ENCODE assay signal across 8 cellular contexts in genomic region chr12:120902846-120903381, GRCh38. TPM values are rescaled to one million over a fixed set of nuclear protein-coding genes. Genes with fewer than 3 reads are reported as not detected.
A peak's percentile ranks its signal among the peaks of the same experiment; 100 is the strongest.
DNase-seq lines count a peak whose midpoint lies in the region; ATAC-seq, FAIRE-seq and TF ChIP-seq lines count a peak whose summit lies in the region.

No MANE protein-coding gene starts in this region.

- H3K4me3 Mint-ChIP-seq in stimulated activated naive CD8-positive, alpha-beta T cell treated with anti-CD3 and anti-CD28 coated beads, Interleukin-15, Interleukin-2, amounts not matched to agents 100 ng/mL and 50 ng/mL, for 24 hours, result peak overlapping the region; percentile 99

- no peak for DNase-seq in stimulated activated naive CD8-positive, alpha-beta T cell treated with anti-CD3 and anti-CD28 coated beads, Interleukin-15, Interleukin-2, amounts not matched to agents 100 U/mL and 50 U/mL, for 24 hours
- no peak for DNase-seq in brain microvascular endothelial cell
- DNase-seq in mesendoderm, result no peak
- DNase-seq in GM13976 (ENCODE audit: low spot score), result no peak
- DNase-seq in occipital lobe (lab: John Stamatoyannopoulos, UW), result no peak
- no peak for DNase-seq in urothelium cell line (ENCODE audit: low spot score)

- H3K4me1 Mint-ChIP-seq in stimulated activated naive CD8-positive, alpha-beta T cell treated with anti-CD3 and anti-CD28 coated beads, Interleukin-15, Interleukin-2, amounts not matched to agents 100 ng/mL and 50 ng/mL, for 24 hours (ENCODE audit: low read depth), result peaks cover 29% of the 10 kb centered on the region

- in situ Hi-C loops in brain microvascular endothelial cell (cut with HindIII; ENCODE audit: low pct_ligation_motif_present, low sequenced_read_pairs) (no loop called here), GM13976 (cut with MboI; ENCODE audit: low sequenced_read_pairs, unreplicated experiment) (no loop called here)

- H4K5ac ChIP-seq in mesendoderm (ENCODE audit: low read length), result no peak overlapping the region

- no peak overlapping the region for H3K18ac ChIP-seq in mesendoderm (ENCODE audit: low read length)

- peak overlapping the region; percentile 93 for H3K27ac Mint-ChIP-seq in stimulated activated naive CD8-positive, alpha-beta T cell treated with anti-CD3 and anti-CD28 coated beads, Interleukin-15, Interleukin-2, amounts not matched to agents 100 ng/mL and 50 ng/mL, for 24 hours

- no peak overlapping the region for H3K27ac ChIP-seq in brain microvascular endothelial cell
- H3K27ac ChIP-seq in mesendoderm (ENCODE audit: low read depth, low read length), result no peak overlapping the region

- WGBS in mesendoderm (ENCODE audit: extremely low coverage, insufficient coverage, low lambda C conversion rate), result no CpG with 5 or more reads among the region's 15 CpGs

- no peaks in the 10 kb centered on the region for H3K9me3 Mint-ChIP-seq in stimulated activated naive CD8-positive, alpha-beta T cell treated with anti-CD3 and anti-CD28 coated beads, Interleukin-15, Interleukin-2, amounts not matched to agents 100 ng/mL and 50 ng/mL, for 24 hours

- TF ChIP-seq CTCF in brain microvascular endothelial cell (IDR thresholded peaks at IDR 0.05; ENCODE audit: low read depth, low read length, missing control alignments) (no peak), GM13976 (IDR thresholded peaks at IDR 0.05; ENCODE audit: borderline replicate concordance, control extremely low read depth, extremely low read depth, insufficient read depth, missing control alignments) (no peak)

- no peak overlapping the region for H3K23ac ChIP-seq in mesendoderm (ENCODE audit: low read length)

- H4K8ac ChIP-seq in mesendoderm (ENCODE audit: low read depth, low read length), result no peak overlapping the region

- peaks cover 24% of the 10 kb centered on the region for H3K36me3 Mint-ChIP-seq in stimulated activated naive CD8-positive, alpha-beta T cell treated with anti-CD3 and anti-CD28 coated beads, Interleukin-15, Interleukin-2, amounts not matched to agents 100 ng/mL and 50 ng/mL, for 24 hours (ENCODE audit: low read depth)

- H3K27me3 ChIP-seq in brain microvascular endothelial cell (replicated peaks), result no peaks in the 10 kb centered on the region
- no peaks in the 10 kb centered on the region for H3K27me3 ChIP-seq in mesendoderm (ENCODE audit: insufficient read depth, low read length, poor library complexity)

- no peaks in the 10 kb centered on the region for H3K4me1 ChIP-seq in mesendoderm (ENCODE audit: control insufficient read depth, low read depth, low read length)

- peak overlapping the region; percentile 81 for H3K9ac ChIP-seq in mesendoderm (ENCODE audit: low read length)

- H3K36me3 ChIP-seq in brain microvascular endothelial cell (replicated peaks) (no peaks in the 10 kb centered on the region), mesendoderm (ENCODE audit: control insufficient read depth, insufficient read depth, low read length) (no peaks in the 10 kb centered on the region)

- peak overlapping the region; percentile 82 for H3K4me3 ChIP-seq in brain microvascular endothelial cell (ENCODE audit: low read depth, low read length)
- peak overlapping the region; percentile 69 for H3K4me3 ChIP-seq in mesendoderm (ENCODE audit: low read length)

- no peak overlapping the region for H2BK5ac ChIP-seq in mesendoderm (ENCODE audit: low read length)

- no peak overlapping the region for H2AK5ac ChIP-seq in mesendoderm (ENCODE audit: low read length)

- FAIRE-seq in urothelium cell line (lab: Jason Lieb, UNC), result no peak

- H3K4ac ChIP-seq in mesendoderm (ENCODE audit: low read depth, low read length), result no peak overlapping the region

- no peak for ATAC-seq in stimulated activated naive CD8-positive, alpha-beta T cell treated with anti-CD3 and anti-CD28 coated beads, Interleukin-15, Interleukin-2, amounts not matched to agents 100 U/mL and 50 U/mL, for 24 hours
- ATAC-seq in GM19397 (IDR thresholded peaks at IDR 0.05; ENCODE audit: unreplicated experiment), result no peak

- H3K79me1 ChIP-seq in mesendoderm (ENCODE audit: low read length), result peaks cover 7% of the 10 kb centered on the region

- no peak overlapping the region for H2BK15ac ChIP-seq in mesendoderm (replicated peaks; ENCODE audit: low read depth)

- peaks cover 27% of the 10 kb centered on the region for H3K79me2 ChIP-seq in mesendoderm (ENCODE audit: control insufficient read depth, insufficient read depth, low read length)

- no peak overlapping the region for H2BK120ac ChIP-seq in mesendoderm (ENCODE audit: low read depth, low read length)

- peak overlapping the region; percentile 94 for H3K56ac ChIP-seq in mesendoderm (ENCODE audit: low read length)

- no peaks in the 10 kb centered on the region for H3K27me3 Mint-ChIP-seq in stimulated activated naive CD8-positive, alpha-beta T cell treated with anti-CD3 and anti-CD28 coated beads, Interleukin-15, Interleukin-2, amounts not matched to agents 100 ng/mL and 50 ng/mL, for 24 hours

- peak overlapping the region; percentile 56 for H3K4me2 ChIP-seq in mesendoderm (ENCODE audit: low read length)

RNA-seq across cellular contexts. Expression of gene SPPL3, which starts 1.2 kb away (rescaled TPM):
- 44.3 TPM for polyA plus RNA-seq in mesendoderm (2013, experiment 1 of 2)
- polyA plus RNA-seq in mesendoderm (2013, experiment 2 of 2), result 39.1 TPM
- 64.7 TPM for total RNA-seq in occipital lobe
